ENCODE assay signal across 1 cellular context in the genomic region with DNA sequence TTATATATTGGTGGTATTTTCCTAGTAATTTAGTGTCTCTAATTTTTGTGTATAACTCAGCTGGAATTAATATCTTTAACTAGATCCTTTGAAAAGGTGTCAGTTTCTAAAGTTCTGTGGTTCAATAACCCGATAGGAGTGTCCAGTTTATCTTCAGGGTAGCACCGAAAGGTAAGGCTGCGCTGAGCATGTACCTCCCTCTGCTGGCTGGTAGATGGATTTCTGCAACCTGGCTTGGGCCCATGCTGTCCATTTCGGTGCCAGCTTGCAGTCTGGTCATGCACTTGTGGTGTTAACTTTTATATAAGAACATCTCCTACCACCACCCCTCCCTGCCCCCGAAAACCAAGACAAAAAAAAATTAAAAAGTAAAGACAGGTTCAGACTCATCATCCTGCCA.
TF ChIP-seq lines count a peak whose summit lies in the region.

No MANE protein-coding gene starts in this region.

TF ChIP-seq in GM23338, 12 proteins besides CTCF, POLR2A, EP300 and RAD21 (continued from another document):
- TF ChIP-seq, protein P1, sequence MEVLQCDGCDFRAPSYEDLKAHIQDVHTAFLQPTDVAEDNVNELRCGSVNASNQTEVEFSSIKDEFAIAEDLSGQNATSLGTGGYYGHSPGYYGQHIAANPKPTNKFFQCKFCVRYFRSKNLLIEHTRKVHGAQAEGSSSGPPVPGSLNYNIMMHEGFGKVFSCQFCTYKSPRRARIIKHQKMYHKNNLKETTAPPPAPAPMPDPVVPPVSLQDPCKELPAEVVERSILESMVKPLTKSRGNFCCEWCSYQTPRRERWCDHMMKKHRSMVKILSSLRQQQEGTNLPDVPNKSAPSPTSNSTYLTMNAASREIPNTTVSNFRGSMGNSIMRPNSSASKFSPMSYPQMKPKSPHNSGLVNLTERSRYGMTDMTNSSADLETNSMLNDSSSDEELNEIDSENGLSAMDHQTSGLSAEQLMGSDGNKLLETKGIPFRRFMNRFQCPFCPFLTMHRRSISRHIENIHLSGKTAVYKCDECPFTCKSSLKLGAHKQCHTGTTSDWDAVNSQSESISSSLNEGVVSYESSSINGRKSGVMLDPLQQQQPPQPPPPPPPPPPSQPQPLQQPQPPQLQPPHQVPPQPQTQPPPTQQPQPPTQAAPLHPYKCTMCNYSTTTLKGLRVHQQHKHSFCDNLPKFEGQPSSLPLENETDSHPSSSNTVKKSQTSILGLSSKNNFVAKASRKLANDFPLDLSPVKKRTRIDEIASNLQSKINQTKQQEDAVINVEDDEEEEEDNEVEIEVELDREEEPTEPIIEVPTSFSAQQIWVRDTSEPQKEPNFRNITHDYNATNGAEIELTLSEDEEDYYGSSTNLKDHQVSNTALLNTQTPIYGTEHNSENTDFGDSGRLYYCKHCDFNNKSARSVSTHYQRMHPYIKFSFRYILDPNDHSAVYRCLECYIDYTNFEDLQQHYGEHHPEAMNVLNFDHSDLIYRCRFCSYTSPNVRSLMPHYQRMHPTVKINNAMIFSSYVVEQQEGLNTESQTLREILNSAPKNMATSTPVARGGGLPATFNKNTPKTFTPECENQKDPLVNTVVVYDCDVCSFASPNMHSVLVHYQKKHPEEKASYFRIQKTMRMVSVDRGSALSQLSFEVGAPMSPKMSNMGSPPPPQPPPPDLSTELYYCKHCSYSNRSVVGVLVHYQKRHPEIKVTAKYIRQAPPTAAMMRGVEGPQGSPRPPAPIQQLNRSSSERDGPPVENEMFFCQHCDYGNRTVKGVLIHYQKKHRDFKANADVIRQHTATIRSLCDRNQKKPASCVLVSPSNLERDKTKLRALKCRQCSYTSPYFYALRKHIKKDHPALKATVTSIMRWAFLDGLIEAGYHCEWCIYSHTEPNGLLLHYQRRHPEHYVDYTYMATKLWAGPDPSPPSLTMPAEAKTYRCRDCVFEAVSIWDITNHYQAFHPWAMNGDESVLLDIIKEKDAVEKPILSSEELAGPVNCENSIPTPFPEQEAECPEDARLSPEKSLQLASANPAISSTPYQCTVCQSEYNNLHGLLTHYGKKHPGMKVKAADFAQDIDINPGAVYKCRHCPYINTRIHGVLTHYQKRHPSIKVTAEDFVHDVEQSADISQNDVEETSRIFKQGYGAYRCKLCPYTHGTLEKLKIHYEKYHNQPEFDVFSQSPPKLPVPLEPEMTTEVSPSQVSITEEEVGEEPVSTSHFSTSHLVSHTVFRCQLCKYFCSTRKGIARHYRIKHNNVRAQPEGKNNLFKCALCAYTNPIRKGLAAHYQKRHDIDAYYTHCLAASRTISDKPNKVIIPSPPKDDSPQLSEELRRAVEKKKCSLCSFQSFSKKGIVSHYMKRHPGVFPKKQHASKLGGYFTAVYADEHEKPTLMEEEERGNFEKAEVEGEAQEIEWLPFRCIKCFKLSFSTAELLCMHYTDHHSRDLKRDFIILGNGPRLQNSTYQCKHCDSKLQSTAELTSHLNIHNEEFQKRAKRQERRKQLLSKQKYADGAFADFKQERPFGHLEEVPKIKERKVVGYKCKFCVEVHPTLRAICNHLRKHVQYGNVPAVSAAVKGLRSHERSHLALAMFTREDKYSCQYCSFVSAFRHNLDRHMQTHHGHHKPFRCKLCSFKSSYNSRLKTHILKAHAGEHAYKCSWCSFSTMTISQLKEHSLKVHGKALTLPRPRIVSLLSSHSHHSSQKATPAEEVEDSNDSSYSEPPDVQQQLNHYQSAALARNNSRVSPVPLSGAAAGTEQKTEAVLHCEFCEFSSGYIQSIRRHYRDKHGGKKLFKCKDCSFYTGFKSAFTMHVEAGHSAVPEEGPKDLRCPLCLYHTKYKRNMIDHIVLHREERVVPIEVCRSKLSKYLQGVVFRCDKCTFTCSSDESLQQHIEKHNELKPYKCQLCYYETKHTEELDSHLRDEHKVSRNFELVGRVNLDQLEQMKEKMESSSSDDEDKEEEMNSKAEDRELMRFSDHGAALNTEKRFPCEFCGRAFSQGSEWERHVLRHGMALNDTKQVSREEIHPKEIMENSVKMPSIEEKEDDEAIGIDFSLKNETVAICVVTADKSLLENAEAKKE (CRISPR knock-in tag; IDR thresholded peaks at IDR 0.05), result no peak
- TF ChIP-seq ZNF331 (CRISPR knock-in tag; IDR thresholded peaks at IDR 0.05; ENCODE audit: low read depth) (no peak), CREB1 (CRISPR knock-in tag; IDR thresholded peaks at IDR 0.05; ENCODE audit: low read depth) (no peak), STAT1 (IDR thresholded peaks at IDR 0.05; ENCODE audit: unreplicated experiment) (no peak), EZH2phosphoT487 (IDR thresholded peaks at IDR 0.05; ENCODE audit: unreplicated experiment) (no peak)
TF ChIP-seq in GM23338: peak in this region for 0.
